Comparison of ENCODE assay signal across 8 cellular contexts in genomic region chr1:7770939-7771672, GRCh38. TPM values are rescaled to one million over a fixed set of nuclear protein-coding genes. Genes with fewer than 3 reads are reported as not detected.
DNase-seq lines count a peak whose midpoint lies in the region; ATAC-seq, FAIRE-seq and TF ChIP-seq lines count a peak whose summit lies in the region.

TSS of gene VAMP3 (plus strand) at chr1:7771296. CDS start at chr1:7771384, 88 bp downstream.

- H3K9me3 ChIP-seq in CD8-positive, alpha-beta memory T cell (ENCODE audit: low read length): no peaks in the 10 kb centered on the region
- H3K9me3 ChIP-seq in fibroblast of lung (ENCODE audit: control insufficient read depth, insufficient read depth, low read depth, low read length): no peaks in the 10 kb centered on the region

- CTCF ChIA-PET in CD8-positive, alpha-beta memory T cell (lab: Charles Lee): interaction anchor here (1.0 to 1.8 kb wide), 3 partner anchors 9 to 103 kb away, joined by 3 to 7 read pairs (median 3); no protein-coding TSS in a partner anchor

- peaks cover 2 to 3% of the 10 kb centered on the region in 2 donors for H3K27me3 Mint-ChIP-seq in CD8-positive, alpha-beta memory T cell
- H3K27me3 Mint-ChIP-seq in activated T-helper 1 cell treated with anti-CD3 and anti-CD28 coated beads, Interleukin-12 subunit alpha, Interleukin-12 subunit beta, Interleukin-2, Interleukin-4 antibody, amounts not matched to agents 30 ng/mL and 10 ng/mL and 1 ng/mL, durations not matched to agents 14 hours and 24 hours and 36 hours (ENCODE audit: insufficient read depth): peaks cover 24% of the 10 kb centered on the region
- peaks cover 7 to 22% of the 10 kb centered on the region in 2 donors for H3K27me3 Mint-ChIP-seq in natural killer cell (ENCODE audit: low read depth in 2 of 2)

- H3K27me3 ChIP-seq in CD8-positive, alpha-beta memory T cell (ENCODE audit: insufficient read depth, low read length, poor library complexity, severe bottlenecking): no peaks in the 10 kb centered on the region
- no peaks in the 10 kb centered on the region for H3K27me3 ChIP-seq in fibroblast of lung (ENCODE audit: control insufficient read depth, insufficient read depth, low read length)

- intact Hi-C loops in activated T-helper 1 cell treated with anti-CD3 and anti-CD28 coated beads, Interleukin-12 subunit alpha, Interleukin-12 subunit beta, Interleukin-2, Interleukin-4 antibody, amounts not matched to agents 30 ng/mL and 10 ng/mL and 1 ng/mL, durations not matched to agents 14 hours and 24 hours and 36 hours (cut with micrococcal nuclease): loop anchor here (1.0 to 5.0 kb wide), 2 partner anchors 13 to 69 kb away; partner anchors contain the start of gene PER3
- intact Hi-C loops in natural killer cell (cut with micrococcal nuclease): loop anchor here (1.0 kb wide), 1 partner anchor 12 kb away; no protein-coding TSS in a partner anchor

- POLR2A ChIA-PET in CD8-positive, alpha-beta memory T cell (lab: Charles Lee): no interaction called here

- H3K4me2 ChIP-seq in fibroblast of lung (ENCODE audit: extremely low read depth, insufficient read depth, low read length): peak within 1 kb of the TSS; percentile 94

- peak within 1 kb of the TSS; percentile 87 to 93 (median 89) for H3K4me3 Mint-ChIP-seq in CD8-positive, alpha-beta memory T cell
- peak within 1 kb of the TSS; percentile 90 for H3K4me3 Mint-ChIP-seq in activated T-helper 1 cell treated with anti-CD3 and anti-CD28 coated beads, Interleukin-12 subunit alpha, Interleukin-12 subunit beta, Interleukin-2, Interleukin-4 antibody, amounts not matched to agents 30 ng/mL and 10 ng/mL and 1 ng/mL, durations not matched to agents 14 hours and 24 hours and 36 hours
- peak within 1 kb of the TSS; percentile 97 for H3K4me3 Mint-ChIP-seq in natural killer cell

- H3K4me3 ChIP-seq in CD8-positive, alpha-beta memory T cell (ENCODE audit: low read length): peak within 1 kb of the TSS; percentile 92
- peak within 1 kb of the TSS; percentile 83 to 96 (median 85) for H3K4me3 ChIP-seq in fibroblast of lung (replicated peaks in 1 of 4; ENCODE audit: control extremely low read depth in 1 of 4, insufficient read depth in 1 of 4, low read depth in 3 of 4, low read length in 4 of 4)

- peaks cover 23 to 51% (median 47%) of the 10 kb centered on the region in 3 donors for H3K4me1 Mint-ChIP-seq in CD8-positive, alpha-beta memory T cell
- peaks cover 42% of the 10 kb centered on the region for H3K4me1 Mint-ChIP-seq in activated T-helper 1 cell treated with anti-CD3 and anti-CD28 coated beads, Interleukin-12 subunit alpha, Interleukin-12 subunit beta, Interleukin-2, Interleukin-4 antibody, amounts not matched to agents 30 ng/mL and 10 ng/mL and 1 ng/mL, durations not matched to agents 14 hours and 24 hours and 36 hours (ENCODE audit: low read depth)
- H3K4me1 Mint-ChIP-seq in natural killer cell: peaks cover 24 to 30% of the 10 kb centered on the region in 2 donors

- DNase-seq in CD8-positive, alpha-beta memory T cell: peak; percentile 71 to 89 (median 80)
- DNase-seq in HTR-8/SVneo (ENCODE audit: insufficient read length, low spot score): peak; percentile 83
- DNase-seq in RKO (ENCODE audit: low spot score): peak; percentile 77
- peak; percentile 78 for DNase-seq in activated T-helper 1 cell treated with anti-CD3 and anti-CD28 coated beads, Interleukin-12 subunit alpha, Interleukin-12 subunit beta, Interleukin-2, Interleukin-4 antibody, amounts not matched to agents 30 ng/mL and 10 ng/mL and 1 ng/mL, durations not matched to agents 14 hours and 24 hours and 36 hours (ENCODE audit: low spot score)
- DNase-seq in fibroblast of lung (ENCODE audit: low read depth in 2 of 2): peak; percentile 67 to 78
- peak; percentile 86 for DNase-seq in natural killer cell
- DNase-seq in stimulated activated naive CD4-positive, alpha-beta T cell (lab: John Stamatoyannopoulos, UW): peak; percentile 51 to 80 (median 78)

- peaks cover 0 to 41% (median 8%) of the 10 kb centered on the region in 3 donors for H3K36me3 Mint-ChIP-seq in CD8-positive, alpha-beta memory T cell
- H3K36me3 Mint-ChIP-seq in activated T-helper 1 cell treated with anti-CD3 and anti-CD28 coated beads, Interleukin-12 subunit alpha, Interleukin-12 subunit beta, Interleukin-2, Interleukin-4 antibody, amounts not matched to agents 30 ng/mL and 10 ng/mL and 1 ng/mL, durations not matched to agents 14 hours and 24 hours and 36 hours (ENCODE audit: low read depth): peaks cover 15% of the 10 kb centered on the region
- no peaks in the 10 kb centered on the region for H3K36me3 Mint-ChIP-seq in natural killer cell

- peaks cover 32% of the 10 kb centered on the region for H3K79me2 ChIP-seq in fibroblast of lung (ENCODE audit: control insufficient read depth, insufficient read depth, low read length)

- peaks cover 4% of the 10 kb centered on the region for H3K36me3 ChIP-seq in CD8-positive, alpha-beta memory T cell (ENCODE audit: insufficient read depth, low read length)
- no peaks in the 10 kb centered on the region for H3K36me3 ChIP-seq in fibroblast of lung (ENCODE audit: control insufficient read depth, insufficient read depth, low read length)

- no peaks in the 10 kb centered on the region for H3K9me3 Mint-ChIP-seq in CD8-positive, alpha-beta memory T cell
- H3K9me3 Mint-ChIP-seq in activated T-helper 1 cell treated with anti-CD3 and anti-CD28 coated beads, Interleukin-12 subunit alpha, Interleukin-12 subunit beta, Interleukin-2, Interleukin-4 antibody, amounts not matched to agents 30 ng/mL and 10 ng/mL and 1 ng/mL, durations not matched to agents 14 hours and 24 hours and 36 hours: no peaks in the 10 kb centered on the region
- H3K9me3 Mint-ChIP-seq in natural killer cell: no peaks in the 10 kb centered on the region

- FAIRE-seq in HTR-8/SVneo (lab: Jason Lieb, UNC): peak; percentile 51

- peak within 1 kb of the TSS; percentile 89 for H3K9ac ChIP-seq in fibroblast of lung (ENCODE audit: insufficient read depth, low read length)

- H3K27ac ChIP-seq in CD8-positive, alpha-beta memory T cell (ENCODE audit: low read depth, low read length): peak within 1 kb of the TSS; percentile 74
- peak within 1 kb of the TSS; percentile 78 for H3K27ac ChIP-seq in fibroblast of lung (ENCODE audit: insufficient read depth, low read length)

- peak; percentile 85 for ATAC-seq in GM19455 (IDR thresholded peaks at IDR 0.05; ENCODE audit: unreplicated experiment)
- ATAC-seq in natural killer cell: peak; percentile 96 to 98 (median 97)

- H2AFZ ChIP-seq in fibroblast of lung (ENCODE audit: low read length): peak within 1 kb of the TSS; percentile 100

- H4K20me1 ChIP-seq in fibroblast of lung (ENCODE audit: control insufficient read depth, extremely low read depth, insufficient read depth, low read length): no peaks in the 10 kb centered on the region

- peak within 1 kb of the TSS; percentile 75 to 90 (median 85) for H3K27ac Mint-ChIP-seq in CD8-positive, alpha-beta memory T cell
- peak within 1 kb of the TSS; percentile 82 for H3K27ac Mint-ChIP-seq in activated T-helper 1 cell treated with anti-CD3 and anti-CD28 coated beads, Interleukin-12 subunit alpha, Interleukin-12 subunit beta, Interleukin-2, Interleukin-4 antibody, amounts not matched to agents 30 ng/mL and 10 ng/mL and 1 ng/mL, durations not matched to agents 14 hours and 24 hours and 36 hours
- H3K27ac Mint-ChIP-seq in natural killer cell: peak within 1 kb of the TSS; percentile 87 to 91

- TF ChIP-seq CTCF in fibroblast of lung (conservative IDR thresholded peaks at IDR 0.05 in 1 of 2, IDR thresholded peaks at IDR 0.05 in 1 of 2; ENCODE audit: low read depth in 1 of 2, low read length in 2 of 2) (no peak), natural killer cell (IDR thresholded peaks at IDR 0.05) (no peak)

- H3K4me1 ChIP-seq in CD8-positive, alpha-beta memory T cell (ENCODE audit: insufficient read depth, low read length): peaks cover 18% of the 10 kb centered on the region
- H3K4me1 ChIP-seq in fibroblast of lung (ENCODE audit: control insufficient read depth, extremely low read depth, insufficient read depth, low read length): no peaks in the 10 kb centered on the region

RNA-seq across cellular contexts. Expression of gene VAMP3, which starts in this region (rescaled TPM):
- 10 to 100 TPM; 27.3 to 32.5 TPM for total RNA-seq in CD8-positive, alpha-beta memory T cell
- polyA plus RNA-seq in CD8-positive, alpha-beta memory T cell: 41.7 TPM
- 25.1 and 26.8 TPM in 2 replicates for total RNA-seq in activated T-helper 1 cell treated with anti-CD3 and anti-CD28 coated beads, Interleukin-12 subunit alpha, Interleukin-12 subunit beta, Interleukin-2, Interleukin-4 antibody, amounts not matched to agents 30 ng/mL and 10 ng/mL and 1 ng/mL, durations not matched to agents 14 hours and 24 hours and 36 hours
- total RNA-seq in fibroblast of lung (76.3 and 106 TPM in 2 replicates), natural killer cell (100 to 1,000 TPM in 1 of 3 donors, 10 to 100 TPM in 2; 86.9 to 110 (median 92.2) TPM)
- 221 and 257 TPM in 2 replicates for polyA plus RNA-seq in fibroblast of lung
- 146 and 156 TPM in 2 replicates for polyA plus RNA-seq in fibroblast of lung (2012)
- 82.6 and 100 TPM in 2 replicates for polyA minus RNA-seq in fibroblast of lung (ENCODE audit: low replicate concordance)

Comparison
In these comparisons a context has a peak if more than half of its experiments do, and no peak if none do; other contexts are left out.
1. Peak in every context shown above with its lines: DNase-seq, ATAC-seq, H3K4me3 ChIP-seq and H3K27ac ChIP-seq.